Comparison of ENCODE assay signal across 8 cellular contexts in the genomic region with DNA sequence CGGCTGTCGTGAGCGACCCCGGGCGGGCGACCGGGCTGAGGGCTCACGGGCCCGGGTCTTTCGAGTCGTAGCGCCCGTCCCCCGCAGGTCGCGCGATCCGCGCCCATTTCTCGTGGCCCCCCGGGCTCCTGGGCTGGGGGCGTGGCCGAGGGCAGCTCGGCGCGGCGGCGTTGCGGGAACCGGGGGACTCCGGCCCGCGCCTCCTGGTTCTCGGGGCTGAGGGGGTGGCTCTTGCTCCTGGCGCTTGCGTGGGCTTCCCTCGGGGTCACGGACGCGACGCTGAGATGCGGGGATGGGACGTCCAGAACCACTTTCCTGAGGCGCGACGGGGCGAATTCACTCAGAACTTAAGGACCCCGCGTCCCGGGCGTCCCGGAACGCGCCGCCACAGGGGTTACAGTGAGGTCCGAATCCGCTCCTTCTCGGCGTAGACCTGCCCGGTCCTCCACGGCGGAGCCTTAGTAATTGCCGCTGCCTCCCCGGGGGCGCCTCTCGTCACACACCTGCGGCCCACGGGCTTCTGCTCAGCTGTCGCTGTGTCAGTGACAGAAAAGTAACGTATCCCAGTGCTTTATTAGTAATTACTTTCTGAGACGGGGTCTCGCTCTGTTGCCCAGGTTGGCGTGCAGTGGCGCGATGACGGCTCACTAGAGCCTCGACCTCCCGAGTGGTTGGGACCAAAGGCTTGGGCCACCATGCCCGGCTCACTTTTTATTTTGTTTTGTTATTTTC. TPM values are rescaled to one million over a fixed set of nuclear protein-coding genes. Genes with fewer than 3 reads are reported as not detected.
DNase-seq lines count a peak whose midpoint lies in the region; ATAC-seq, FAIRE-seq and TF ChIP-seq lines count a peak whose summit lies in the region.

No MANE protein-coding gene starts in this region.

- H3K9me3 ChIP-seq in A549 = no peaks in the 10 kb centered on the region
- H3K9me3 ChIP-seq in T-helper 17 cell (ENCODE audit: control insufficient read depth, low read length, poor library complexity, severe bottlenecking) = no peaks in the 10 kb centered on the region

- no peak for TF ChIP-seq RAD21 in A549 (conservative IDR thresholded peaks at IDR 0.05 in 1 of 2, IDR thresholded peaks at IDR 0.05 in 1 of 2)

- ATAC-seq in A549 (peak; percentile 26 to 33; a peak in 5 of 6 replicates), GM18858 (IDR thresholded peaks at IDR 0.05; ENCODE audit: unreplicated experiment) (peak; percentile 16), HG03064 (IDR thresholded peaks at IDR 0.05; ENCODE audit: low read depth, unreplicated experiment) (peak; percentile 32), T-helper 17 cell (peak; percentile 10)
- peak; percentile 7 for ATAC-seq in stimulated activated naive CD8-positive, alpha-beta T cell treated with anti-CD3 and anti-CD28 coated beads, Interleukin-15, Interleukin-2, amounts not matched to agents 100 U/mL and 50 U/mL, for 24 hours

- H3K4me3 ChIP-seq in A549 = peak overlapping the region; percentile 81
- peak overlapping the region; percentile 100 for H3K4me3 ChIP-seq in coronary artery

- H3K4me1 ChIP-seq in A549 = peaks cover 9% of the 10 kb centered on the region

- H3K27ac ChIP-seq in A549 (peak overlapping the region; percentile 93 to 98), coronary artery (peak overlapping the region; percentile 67 to 90)

- DNase-seq in A549 (ENCODE audit: low read depth in 1 of 2, low spot score in 1 of 2) (no peak), T-helper 17 cell (peak; percentile 19 to 45 (median 43)), coronary artery (ENCODE audit: low spot score) (no peak), lung microvascular endothelial cell (ENCODE audit: low read depth in 2 of 2) (peak; percentile 26 to 38), NCI-H774 (lab: John Stamatoyannopoulos, UW) (no peak)
- peak; percentile 55 for DNase-seq in stimulated activated naive CD8-positive, alpha-beta T cell treated with anti-CD3 and anti-CD28 coated beads, Interleukin-15, Interleukin-2, amounts not matched to agents 100 U/mL and 50 U/mL, for 24 hours

- CTCF ChIA-PET in A549 (lab: Yijun Ruan, JAX) = interaction anchor here (0.6 to 5.9 kb wide), 23 partner anchors 12 to 849 kb away, joined by 3 to 58 read pairs (median 3); no protein-coding TSS in a partner anchor

- TF ChIP-seq CTCF in A549 (IDR thresholded peaks at IDR 0.05) (no peak), coronary artery (IDR thresholded peaks at IDR 0.05) (no peak)

- no peak for TF ChIP-seq POLR2A in A549 (IDR thresholded peaks at IDR 0.05; ENCODE audit: low read length)

- TF ChIP-seq EP300 in A549 (IDR thresholded peaks at IDR 0.05) = no peak

- peak overlapping the region; percentile 90 for H3K4me3 Mint-ChIP-seq in T-helper 17 cell

- H3K4me2 ChIP-seq in A549 = peak overlapping the region; percentile 80

- FAIRE-seq in A549 (lab: Jason Lieb, UNC) = no peak

- POLR2A ChIA-PET in A549 (lab: Yijun Ruan, JAX) = interaction anchor here (0.8 to 1.5 kb wide), 2 partner anchors 14 to 20 kb away, joined by 3 to 6 read pairs; no protein-coding TSS in a partner anchor

- H3K27ac Mint-ChIP-seq in T-helper 17 cell = peak overlapping the region; percentile 92

- WGBS in A549 (ENCODE audit: missing lambda C conversion rate) = 4% methylated on average over 48 of the region's 79 CpGs

- H3K27me3 Mint-ChIP-seq in T-helper 17 cell = no peaks in the 10 kb centered on the region

- H3K4me1 Mint-ChIP-seq in T-helper 17 cell = peaks cover 25% of the 10 kb centered on the region

- no peaks in the 10 kb centered on the region for H3K36me3 Mint-ChIP-seq in T-helper 17 cell (ENCODE audit: low read depth)

TF ChIP-seq in A549, 52 proteins besides CTCF, POLR2A, EP300 and RAD21:
- TF ChIP-seq NPAS2 (CRISPR knock-in tag; IDR thresholded peaks at IDR 0.05; ENCODE audit: borderline replicate concordance) = no peak
- no peak for TF ChIP-seq POLR2AphosphoS2 (conservative IDR thresholded peaks at IDR 0.05; ENCODE audit: low read length)
- no peak for TF ChIP-seq TFCP2L1 (CRISPR knock-in tag; IDR thresholded peaks at IDR 0.05)
- TF ChIP-seq, protein P1, sequence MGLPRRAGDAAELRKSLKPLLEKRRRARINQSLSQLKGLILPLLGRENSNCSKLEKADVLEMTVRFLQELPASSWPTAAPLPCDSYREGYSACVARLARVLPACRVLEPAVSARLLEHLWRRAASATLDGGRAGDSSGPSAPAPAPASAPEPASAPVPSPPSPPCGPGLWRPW (IDR thresholded peaks at IDR 0.05) = no peak
- TF ChIP-seq, protein P2, sequence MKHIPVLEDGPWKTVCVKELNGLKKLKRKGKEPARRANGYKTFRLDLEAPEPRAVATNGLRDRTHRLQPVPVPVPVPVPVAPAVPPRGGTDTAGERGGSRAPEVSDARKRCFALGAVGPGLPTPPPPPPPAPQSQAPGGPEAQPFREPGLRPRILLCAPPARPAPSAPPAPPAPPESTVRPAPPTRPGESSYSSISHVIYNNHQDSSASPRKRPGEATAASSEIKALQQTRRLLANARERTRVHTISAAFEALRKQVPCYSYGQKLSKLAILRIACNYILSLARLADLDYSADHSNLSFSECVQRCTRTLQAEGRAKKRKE (CRISPR knock-in tag; IDR thresholded peaks at IDR 0.05; ENCODE audit: low read depth) = no peak
- TF ChIP-seq KDM5A (IDR thresholded peaks at IDR 0.05) = peak; percentile 42; the same call in 1 of the 2 replicates
- TF ChIP-seq TP53 (CRISPR knock-in tag; IDR thresholded peaks at IDR 0.05) = no peak
- TF ChIP-seq PHF8 (IDR thresholded peaks at IDR 0.05; ENCODE audit: borderline replicate concordance, low read depth) = peak; percentile 13; the same call in 1 of the 2 replicates
- TF ChIP-seq, protein P3, sequence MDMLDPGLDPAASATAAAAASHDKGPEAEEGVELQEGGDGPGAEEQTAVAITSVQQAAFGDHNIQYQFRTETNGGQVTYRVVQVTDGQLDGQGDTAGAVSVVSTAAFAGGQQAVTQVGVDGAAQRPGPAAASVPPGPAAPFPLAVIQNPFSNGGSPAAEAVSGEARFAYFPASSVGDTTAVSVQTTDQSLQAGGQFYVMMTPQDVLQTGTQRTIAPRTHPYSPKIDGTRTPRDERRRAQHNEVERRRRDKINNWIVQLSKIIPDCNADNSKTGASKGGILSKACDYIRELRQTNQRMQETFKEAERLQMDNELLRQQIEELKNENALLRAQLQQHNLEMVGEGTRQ (IDR thresholded peaks at IDR 0.05) = no peak
- no peak for TF ChIP-seq JUNB (IDR thresholded peaks at IDR 0.05)

RNA-seq across cellular contexts. Expression of a gene that starts 0.6 kb away (rescaled TPM):
- polyA plus RNA-seq in A549 (2011; rRNA removed) = 9.7 and 18.5 TPM in 2 replicates
- 9.4 and 11.5 TPM in 2 replicates for polyA plus RNA-seq in A549 (2012; cell fraction: cytosol; rRNA removed)
- 35.1 and 46.1 TPM in 2 replicates for polyA plus RNA-seq in A549 (2012; cell fraction: nucleus; rRNA removed)
- polyA plus RNA-seq in A549 (2017; fragmentation: RNase III; extraction: RNeasy Plus Mini Kit Qiagen cat#74134 plus additional on column Dnase treatment) = 14.9 to 18.0 TPM (median 15.2 TPM) in 3 replicates
- 21.2 and 25.8 TPM in 2 replicates for polyA minus RNA-seq in A549 (2011; rRNA and poly(A)+ RNA removed)
- total RNA-seq in T-helper 17 cell = 10 to 100 TPM; 67.4 to 79.0 TPM
- total RNA-seq in lung microvascular endothelial cell = 5.7 and 6.7 TPM in 2 replicates

RNA-seq across cellular contexts. Expression of a gene that starts 21.3 kb away (rescaled TPM):
- polyA plus RNA-seq in A549 (2011; rRNA removed) (47.9 and 62.8 TPM in 2 replicates), A549 (2017; fragmentation: RNase III; extraction: RNeasy Plus Mini Kit Qiagen cat#74134 plus additional on column Dnase treatment) (50.3 to 55.0 TPM (median 51.1 TPM) in 3 replicates)
- polyA plus RNA-seq in A549 (2012; cell fraction: cytosol; rRNA removed) = 173 and 184 TPM in 2 replicates
- polyA plus RNA-seq in A549 (2012; cell fraction: nucleus; rRNA removed) = 253 and 289 TPM in 2 replicates
- polyA minus RNA-seq in A549 (2011; rRNA and poly(A)+ RNA removed) = 50.5 and 54.5 TPM in 2 replicates
- total RNA-seq in T-helper 17 cell (10 to 100 TPM; 23.6 TPM), lung microvascular endothelial cell (5.0 and 7.5 TPM in 2 replicates)

RNA-seq across cellular contexts. Expression of a gene that starts 55.9 kb away (rescaled TPM):
- 15.1 and 18.4 TPM in 2 replicates for polyA plus RNA-seq in A549 (2011; rRNA removed)
- polyA plus RNA-seq in A549 (2012; cell fraction: cytosol; rRNA removed) = 43.7 and 65.4 TPM in 2 replicates
- 271 and 363 TPM in 2 replicates for polyA plus RNA-seq in A549 (2012; cell fraction: nucleus; rRNA removed)
- polyA plus RNA-seq in A549 (2017; fragmentation: RNase III; extraction: RNeasy Plus Mini Kit Qiagen cat#74134 plus additional on column Dnase treatment) = 37.7 to 49.2 TPM (median 46.2 TPM) in 3 replicates
- polyA minus RNA-seq in A549 (2011; rRNA and poly(A)+ RNA removed) = 13.4 and 13.5 TPM in 2 replicates
- total RNA-seq in T-helper 17 cell = 10 to 100 TPM; 91.9 to 97.2 TPM
- 4.8 and 6.9 TPM in 2 replicates for total RNA-seq in lung microvascular endothelial cell

Comparison
In these comparisons a context has a peak if more than half of its experiments do, and no peak if none do; other contexts are left out.
1. DNase-seq: peak in T-helper 17 cell (3 of 3), lung microvascular endothelial cell (2 of 2) and stimulated activated naive CD8-positive, alpha-beta T cell treated with anti-CD3 and anti-CD28 coated beads, Interleukin-15, Interleukin-2, amounts not matched to agents 100 U/mL and 50 U/mL, for 24 hours (single experiment); none in A549 (0 of 2), coronary artery (single experiment) and NCI-H774 (single experiment).
2. RNA of a gene that starts 55.9 kb away (total RNA-seq): 91.9 to 97.2 TPM in T-helper 17 cell; 4.8 to 6.9 TPM in lung microvascular endothelial cell; every median in the first group is over 10 times any median in the second.
3. Peak in every context shown above with its lines, with median percentiles within 50 percentile points of each other: ATAC-seq.